Comparison of ENCODE assay signal across 8 cellular contexts in the genomic region with DNA sequence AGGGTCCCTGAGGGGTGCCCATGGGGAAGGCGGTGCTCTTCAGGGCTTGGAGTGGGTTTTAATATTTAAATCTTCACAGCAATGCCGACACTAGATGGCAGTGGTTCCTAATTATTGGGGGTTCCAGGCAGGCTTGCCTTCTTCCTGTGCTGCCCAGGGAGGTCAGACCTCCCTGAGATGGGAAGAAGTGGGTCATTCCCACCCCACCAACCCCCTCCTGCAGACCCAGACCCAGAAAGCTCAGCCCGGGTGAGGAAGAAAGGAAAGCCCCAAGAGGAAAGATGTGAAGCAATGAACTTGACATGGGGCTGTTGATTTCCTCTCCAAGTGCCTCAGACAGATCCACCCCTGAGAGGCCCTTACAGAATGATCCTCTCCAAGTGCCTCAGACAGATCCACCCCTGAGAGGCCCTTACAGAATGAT.
DNase-seq lines count a peak whose midpoint lies in the region; ATAC-seq and TF ChIP-seq lines count a peak whose summit lies in the region.

No MANE protein-coding gene starts in this region.

- H3K4me3 ChIP-seq in KMS-11 (IDR thresholded peaks at IDR 0.05; ENCODE audit: insufficient read depth, low read depth, low read length): no peak overlapping the region
- H3K4me3 ChIP-seq in vagina: no peak overlapping the region

- intact Hi-C loops in vagina (cut with DNase I): loop anchor here (2.0 kb wide), 1 partner anchor 135 kb away; no protein-coding TSS in a partner anchor

- no peaks in the 10 kb centered on the region for H3K27me3 ChIP-seq in KMS-11 (ENCODE audit: insufficient read depth, low read depth)
- no peaks in the 10 kb centered on the region for H3K27me3 ChIP-seq in vagina

- no peaks in the 10 kb centered on the region for H3K36me3 Mint-ChIP-seq in activated T-helper 17 cell treated with anti-CD3 and anti-CD28 coated beads, Interleukin-2, amount 50 U/mL, for 72 hours (ENCODE audit: low read depth)
- no peaks in the 10 kb centered on the region for H3K36me3 Mint-ChIP-seq in osteocyte (ENCODE audit: unreplicated experiment)

- no peaks in the 10 kb centered on the region for H3K9me3 ChIP-seq in vagina

- H3K4me1 Mint-ChIP-seq in activated T-helper 17 cell treated with anti-CD3 and anti-CD28 coated beads, Interleukin-2, amount 50 U/mL, for 72 hours: peaks cover 5% of the 10 kb centered on the region
- H3K4me1 Mint-ChIP-seq in osteocyte (ENCODE audit: unreplicated experiment): peaks cover 1% of the 10 kb centered on the region

- DNase-seq in GF-D8 (lab: John Stamatoyannopoulos, UW): peak; percentile 33
- DNase-seq in RKO (ENCODE audit: low spot score): peak; percentile 78
- DNase-seq in foreskin melanocyte: peak; percentile 54
- no peak for DNase-seq in osteocyte (ENCODE audit: extremely low spot score, unreplicated experiment)
- no peak for DNase-seq in vagina (ENCODE audit: extremely low spot score in 2 of 2)

- H3K27ac ChIP-seq in KMS-11 (no peak overlapping the region), vagina (no peak overlapping the region)

- no peak overlapping the region for H3K9ac ChIP-seq in KMS-11

- H3K79me2 ChIP-seq in KMS-11 (ENCODE audit: insufficient read depth, low read depth): no peaks in the 10 kb centered on the region

- H3K27ac Mint-ChIP-seq in activated T-helper 17 cell treated with anti-CD3 and anti-CD28 coated beads, Interleukin-2, amount 50 U/mL, for 72 hours: peak overlapping the region; percentile 8
- no peak overlapping the region for H3K27ac Mint-ChIP-seq in osteocyte (ENCODE audit: unreplicated experiment)

- no peaks in the 10 kb centered on the region for H3K9me3 Mint-ChIP-seq in activated T-helper 17 cell treated with anti-CD3 and anti-CD28 coated beads, Interleukin-2, amount 50 U/mL, for 72 hours
- no peaks in the 10 kb centered on the region for H3K9me3 Mint-ChIP-seq in osteocyte (ENCODE audit: unreplicated experiment)

- H3K4me1 ChIP-seq in KMS-11 (ENCODE audit: low read depth, poor library complexity, severe bottlenecking): no peaks in the 10 kb centered on the region
- no peaks in the 10 kb centered on the region for H3K4me1 ChIP-seq in vagina

- peak; percentile 88 for TF ChIP-seq CTCF in KMS-11 (conservative IDR thresholded peaks at IDR 0.05; ENCODE audit: low read depth, low read length)
- peak; percentile 78 for TF ChIP-seq CTCF in osteocyte (IDR thresholded peaks at IDR 0.05)
- TF ChIP-seq CTCF in vagina (IDR thresholded peaks at IDR 0.05): peak; percentile 40 to 71 (median 65)

- H3K27me3 Mint-ChIP-seq in activated T-helper 17 cell treated with anti-CD3 and anti-CD28 coated beads, Interleukin-2, amount 50 U/mL, for 72 hours: no peaks in the 10 kb centered on the region
- H3K27me3 Mint-ChIP-seq in osteocyte (ENCODE audit: unreplicated experiment): peaks cover 29% of the 10 kb centered on the region

- no peak overlapping the region for H3K4me3 Mint-ChIP-seq in activated T-helper 17 cell treated with anti-CD3 and anti-CD28 coated beads, Interleukin-2, amount 50 U/mL, for 72 hours
- H3K4me3 Mint-ChIP-seq in osteocyte (ENCODE audit: unreplicated experiment): no peak overlapping the region

- H3K4me2 ChIP-seq in KMS-11: no peak overlapping the region

- H4K20me1 ChIP-seq in KMS-11 (ENCODE audit: insufficient read depth): no peaks in the 10 kb centered on the region; the same call in 1 of the 2 replicates

- H3K36me3 ChIP-seq in KMS-11 (ENCODE audit: insufficient read depth): no peaks in the 10 kb centered on the region
- no peaks in the 10 kb centered on the region for H3K36me3 ChIP-seq in vagina

- H2AFZ ChIP-seq in KMS-11 (ENCODE audit: low read depth): no peak overlapping the region

- peak; percentile 97 for ATAC-seq in GM21723 (IDR thresholded peaks at IDR 0.05; ENCODE audit: unreplicated experiment)
- peak; percentile 81 for ATAC-seq in activated T-helper 17 cell treated with anti-CD3 and anti-CD28 coated beads, Interleukin-2, amount 50 U/mL, for 72 hours (replicated peaks)

- no peak for TF ChIP-seq POLR2A in vagina (IDR thresholded peaks at IDR 0.05)

Comparison
In these comparisons a context has a peak if more than half of its experiments do, and no peak if none do; other contexts are left out.
1. DNase-seq: peak in GF-D8 (single experiment), RKO (single experiment) and foreskin melanocyte (single experiment); none in osteocyte (single experiment) and vagina (0 of 2).
2. Peak in every context shown above with its lines, with median percentiles within 50 percentile points of each other: CTCF ChIP-seq.